In genomic region chr2:190763901-190764514, GRCh38 we compare ENCODE assay signal across 11 cellular contexts.
A peak's percentile ranks its signal among the peaks of the same experiment; 100 is the strongest.
DNase-seq lines count a peak whose midpoint lies in the region; ATAC-seq, FAIRE-seq and TF ChIP-seq lines count a peak whose summit lies in the region.
"Had no signal": no experiment of that assay in that cellular context is flagged by ENCODE, and none has a peak within 500 bp of the region (broad histone marks: within the 10 kb centered on the region; RNA-seq: fewer than 3 reads in every experiment).

No MANE protein-coding gene starts in this region.

- no peak overlapping the region for H3K9ac ChIP-seq in Karpas-422 (ENCODE audit: low read length)
- H3K9ac ChIP-seq: BLaER1 treated with 17β-estradiol and CSF1 and Interleukin-3, amounts not matched to agents 10 nM and 100 nM had no signal

- H4K20me1 ChIP-seq in Karpas-422 (ENCODE audit: insufficient read depth, low read depth, low read length), result no peaks in the 10 kb centered on the region
- H4K20me1 ChIP-seq: BLaER1 treated with 17β-estradiol and CSF1 and Interleukin-3, amounts not matched to agents 10 nM and 100 nM had no signal

- no peak for TF ChIP-seq POLR2A in A549 (IDR thresholded peaks at IDR 0.05; ENCODE audit: low read length)

- POLR2A ChIA-PET in A549 (lab: Yijun Ruan, JAX), result no interaction called here

- peaks cover 41% of the 10 kb centered on the region for H3K4me1 ChIP-seq in A549
- H3K4me1 ChIP-seq in BE2C, result no peaks in the 10 kb centered on the region
- H3K4me1 ChIP-seq in Karpas-422 (ENCODE audit: low read length), result no peaks in the 10 kb centered on the region

- no peaks in the 10 kb centered on the region for H3K9me3 ChIP-seq in A549
- no peaks in the 10 kb centered on the region for H3K9me3 ChIP-seq in BE2C
- no peaks in the 10 kb centered on the region for H3K9me3 ChIP-seq in Karpas-422 (ENCODE audit: low read length)

- no peak overlapping the region for H2AFZ ChIP-seq in Karpas-422 (ENCODE audit: low read length)

- no peak for TF ChIP-seq EP300 in A549 (IDR thresholded peaks at IDR 0.05)

- H3K4me2 ChIP-seq in A549 (0 out of 3 replicates have a peak overlapping the region, but pooled peaks have one; percentile 22), Karpas-422 (ENCODE audit: low read depth, low read length, poor library complexity, severe bottlenecking) (no peak overlapping the region)
- H3K4me2 ChIP-seq: BLaER1 treated with 17β-estradiol and CSF1 and Interleukin-3, amounts not matched to agents 10 nM and 100 nM had no signal

- H3K9me2 ChIP-seq in Karpas-422 (replicated peaks; ENCODE audit: insufficient read depth, low read length), result no peaks in the 10 kb centered on the region

- TF ChIP-seq RAD21 in A549 (conservative IDR thresholded peaks at IDR 0.05 in 1 of 2, IDR thresholded peaks at IDR 0.05 in 1 of 2), result no peak

- no peak overlapping the region for H3K27ac ChIP-seq in A549
- H3K27ac ChIP-seq in Karpas-422 (ENCODE audit: low read length), result no peak overlapping the region
- H3K27ac ChIP-seq: BLaER1 treated with 17β-estradiol and CSF1 and Interleukin-3, amounts not matched to agents 10 nM and 100 nM had no signal

- H3K4me3 ChIP-seq in A549, result no peak overlapping the region
- no peak overlapping the region for H3K4me3 ChIP-seq in epithelial cell of proximal tubule (ENCODE audit: low read depth, low read length)
- no peak overlapping the region for H3K4me3 ChIP-seq in BE2C (ENCODE audit: low read depth, low read length)
- H3K4me3 ChIP-seq in Karpas-422 (ENCODE audit: low read length), result no peak overlapping the region
- H3K4me3 ChIP-seq: BLaER1 treated with 17β-estradiol and CSF1 and Interleukin-3, amounts not matched to agents 10 nM and 100 nM had no signal

- no peak for DNase-seq in A549 (ENCODE audit: low read depth in 1 of 2, low spot score in 1 of 2)
- peak; percentile 53 for DNase-seq in epithelial cell of proximal tubule (ENCODE audit: low read depth)
- no peak for DNase-seq in BE2C
- no peak for DNase-seq in dedifferentiated amniotic fluid mesenchymal stem cell (ENCODE audit: extremely low spot score)
- DNase-seq in Karpas-422, result no peak
- DNase-seq: hippocampal formation had no signal

- H3K27me3 ChIP-seq in BE2C (no peaks in the 10 kb centered on the region), Karpas-422 (ENCODE audit: low read length) (no peaks in the 10 kb centered on the region)
- H3K27me3 ChIP-seq: BLaER1 treated with 17β-estradiol and CSF1 and Interleukin-3, amounts not matched to agents 10 nM and 100 nM had no signal

- WGBS in A549 (ENCODE audit: missing lambda C conversion rate), result 59% methylated on average over 2 of the region's 2 CpGs

- H3K79me2 ChIP-seq in Karpas-422 (ENCODE audit: low read length), result no peaks in the 10 kb centered on the region

- FAIRE-seq in A549 (lab: Jason Lieb, UNC), result no peak

- H3K36me3 ChIP-seq in BE2C (no peaks in the 10 kb centered on the region), Karpas-422 (ENCODE audit: insufficient read depth, low read length) (no peaks in the 10 kb centered on the region)
- H3K36me3 ChIP-seq: BLaER1 treated with 17β-estradiol and CSF1 and Interleukin-3, amounts not matched to agents 10 nM and 100 nM had no signal

- ATAC-seq in A549, result no peak
- peak; percentile 54 for ATAC-seq in GM18909 (IDR thresholded peaks at IDR 0.05; ENCODE audit: poor library complexity, unreplicated experiment)
- peak; percentile 80 for ATAC-seq in HG03558 (IDR thresholded peaks at IDR 0.05; ENCODE audit: extremely low read depth, unreplicated experiment)
- no peak for ATAC-seq in GM19324 (IDR thresholded peaks at IDR 0.05; ENCODE audit: low FRiP score, unreplicated experiment)
- ATAC-seq: WTC11 had no signal

- TF ChIP-seq CTCF in A549 (IDR thresholded peaks at IDR 0.05), result no peak
- TF ChIP-seq CTCF in epithelial cell of proximal tubule (conservative IDR thresholded peaks at IDR 0.05; ENCODE audit: low read depth, low read length), result no peak
- TF ChIP-seq CTCF in BE2C (IDR thresholded peaks at IDR 0.05; ENCODE audit: low read depth, low read length), result no peak

- CTCF ChIA-PET in A549 (lab: Yijun Ruan, JAX), result interaction anchor here (2.5 kb wide), 1 partner anchor 18 kb away, joined by 16 read pairs; no protein-coding TSS in a partner anchor

TF ChIP-seq in A549, 52 proteins besides CTCF, POLR2A, EP300 and RAD21:
- TF ChIP-seq HOXA7 (CRISPR knock-in tag; IDR thresholded peaks at IDR 0.05), result no peak
- TF ChIP-seq CBX8 (IDR thresholded peaks at IDR 0.05), result no peak
- TF ChIP-seq NPAS2 (CRISPR knock-in tag; IDR thresholded peaks at IDR 0.05; ENCODE audit: borderline replicate concordance), result no peak
- TF ChIP-seq SMC3 (IDR thresholded peaks at IDR 0.05), result no peak
- no peak for TF ChIP-seq MAX (IDR thresholded peaks at IDR 0.05)
- no peak for TF ChIP-seq RARB (CRISPR knock-in tag; IDR thresholded peaks at IDR 0.05)
- no peak for TF ChIP-seq CBX2 (IDR thresholded peaks at IDR 0.05; ENCODE audit: borderline replicate concordance, low read depth)
TF ChIP-seq in A549: peak in this region for 0.

Comparison
In these comparisons a context has a peak if more than half of its experiments do, and no peak if none do; other contexts are left out.
1. ATAC-seq: peak in GM18909 (single experiment) and HG03558 (single experiment); none in A549 (0 of 2) and GM19324 (single experiment).